1 cellular context compared by ENCODE assay signal in genomic region chr2:239267411-239267941, GRCh38.
TF ChIP-seq lines count a peak whose summit lies in the region.

No MANE protein-coding gene starts in this region.

TF ChIP-seq in WTC11, 78 proteins besides CTCF, POLR2A, EP300 and RAD21 (continued from another document):
- TF ChIP-seq AR (CRISPR knock-in tag; IDR thresholded peaks at IDR 0.05) (no peak), ZNF281 (CRISPR knock-in tag; IDR thresholded peaks at IDR 0.05) (no peak), ZNF532 (CRISPR knock-in tag; IDR thresholded peaks at IDR 0.05; ENCODE audit: borderline replicate concordance) (no peak), SOX15 (CRISPR knock-in tag; IDR thresholded peaks at IDR 0.05) (no peak)
TF ChIP-seq in WTC11: peak in this region for 0.
